Comparison of ENCODE assay signal across 8 cellular contexts in the genomic region with DNA sequence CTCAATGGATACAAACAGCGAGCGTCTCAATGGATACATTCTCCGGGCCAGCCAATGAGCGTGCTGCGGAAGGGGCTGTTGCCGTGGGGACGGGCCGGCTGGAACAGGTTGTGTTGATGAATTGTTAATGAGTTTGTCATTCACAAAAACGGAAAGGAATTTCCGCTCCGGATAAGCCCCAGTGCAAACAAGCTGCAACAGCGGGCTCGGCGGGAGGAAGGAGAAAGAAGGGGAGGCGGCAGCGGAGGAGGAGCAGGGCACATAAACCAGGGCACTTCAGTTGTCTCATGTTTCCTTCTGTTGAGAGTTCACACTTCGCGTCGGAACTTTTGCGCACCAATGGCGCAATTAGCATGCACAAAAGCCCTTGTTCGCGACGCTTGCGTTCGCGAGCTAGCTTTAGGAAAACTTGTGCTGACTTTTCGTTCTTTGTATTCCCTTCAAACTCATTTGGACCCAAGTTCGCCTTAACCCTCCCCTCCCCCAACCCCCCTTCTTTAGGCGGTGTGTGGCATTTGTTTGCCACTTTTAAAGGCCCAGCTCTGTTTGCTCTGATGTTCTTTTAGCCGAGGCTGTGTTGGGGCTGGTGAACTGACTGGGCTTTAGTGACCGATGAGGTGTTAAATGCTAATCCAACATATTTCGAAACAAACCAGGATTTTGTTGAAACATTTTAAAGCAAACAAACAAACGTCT. TPM values are rescaled to one million over a fixed set of nuclear protein-coding genes. Genes with fewer than 3 reads are reported as not detected.
DNase-seq lines count a peak whose midpoint lies in the region; ATAC-seq and TF ChIP-seq lines count a peak whose summit lies in the region.

A gene with protein sequence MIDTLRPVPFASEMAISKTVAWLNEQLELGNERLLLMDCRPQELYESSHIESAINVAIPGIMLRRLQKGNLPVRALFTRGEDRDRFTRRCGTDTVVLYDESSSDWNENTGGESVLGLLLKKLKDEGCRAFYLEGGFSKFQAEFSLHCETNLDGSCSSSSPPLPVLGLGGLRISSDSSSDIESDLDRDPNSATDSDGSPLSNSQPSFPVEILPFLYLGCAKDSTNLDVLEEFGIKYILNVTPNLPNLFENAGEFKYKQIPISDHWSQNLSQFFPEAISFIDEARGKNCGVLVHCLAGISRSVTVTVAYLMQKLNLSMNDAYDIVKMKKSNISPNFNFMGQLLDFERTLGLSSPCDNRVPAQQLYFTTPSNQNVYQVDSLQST (minus strand): TSS at position 10 of the 696 bp plus-strand sequence. CDS start 462 bp downstream, outside the sequence.

- TF ChIP-seq CTCF in GM12875 (IDR thresholded peaks at IDR 0.05; ENCODE audit: borderline replicate concordance, insufficient read depth, low read depth, low read length) (no peak), smooth muscle cell (IDR thresholded peaks at IDR 0.05; ENCODE audit: borderline replicate concordance, insufficient read depth, poor library complexity, severe bottlenecking) (no peak)

- under 1% methylated on average over 34 of the region's 34 CpGs for WGBS in smooth muscle cell (ENCODE audit: low lambda C conversion rate)

- H3K27ac ChIP-seq in smooth muscle cell (ENCODE audit: low read depth) = peak within 1 kb of the TSS; percentile 97

- peak within 1 kb of the TSS; percentile 93 for H3K4me2 ChIP-seq in smooth muscle cell

- H3K4me3 ChIP-seq in GM12875 (ENCODE audit: low read depth, low read length) (peak within 1 kb of the TSS; percentile 18), smooth muscle cell (peak within 1 kb of the TSS; percentile 87)

- peaks cover 20% of the 10 kb centered on the region for H3F3A ChIP-seq in smooth muscle cell (ENCODE audit: low read depth)

- H3K4me1 ChIP-seq in smooth muscle cell (ENCODE audit: low read depth) = peaks cover 63% of the 10 kb centered on the region

- peak within 1 kb of the TSS; percentile 48 for H2AFZ ChIP-seq in smooth muscle cell (ENCODE audit: low read depth)

- no peaks in the 10 kb centered on the region for H3K9me3 ChIP-seq in smooth muscle cell (replicated peaks; ENCODE audit: low read depth)

- H3K27me3 ChIP-seq in smooth muscle cell (ENCODE audit: low read depth) = no peaks in the 10 kb centered on the region

- peak within 1 kb of the TSS; percentile 85 for H3K9ac ChIP-seq in smooth muscle cell (ENCODE audit: low read depth)

- H3K79me2 ChIP-seq in smooth muscle cell (ENCODE audit: low read depth) = peaks cover 70% of the 10 kb centered on the region

- peak; percentile 43 for ATAC-seq in HG03175 (IDR thresholded peaks at IDR 0.05; ENCODE audit: unreplicated experiment)
- ATAC-seq in GM21367 (IDR thresholded peaks at IDR 0.05; ENCODE audit: unreplicated experiment) = no peak

- no peaks in the 10 kb centered on the region for H3K36me3 ChIP-seq in smooth muscle cell (ENCODE audit: low read depth)

- DNase-seq in NCI-H460 (ENCODE audit: extremely low read depth, low read depth) = peak; percentile 99
- DNase-seq in activated CD4-positive, alpha-beta T cell treated with anti-CD3 and anti-CD28 coated beads for 24 hours (ENCODE audit: low read depth in 2 of 2) = peak; percentile 80 to 84
- peak; percentile 96 for DNase-seq in cerebellar cortex (ENCODE audit: low spot score)
- peak; percentile 89 for DNase-seq in inferior parietal cortex (ENCODE audit: extremely low spot score)
- peak; percentile 54 for DNase-seq in smooth muscle cell (lab: John Stamatoyannopoulos, UW; ENCODE audit: unreplicated experiment)

- peaks cover 49% of the 10 kb centered on the region for H4K20me1 ChIP-seq in smooth muscle cell (ENCODE audit: low read depth)

RNA-seq across cellular contexts. Expression of the gene that starts here (rescaled TPM):
- 172 and 186 TPM in 2 replicates for total RNA-seq in NCI-H460 (2014; rRNA removed; shearing (Covaris generic))
- 96.8 and 98.1 TPM in 2 replicates for polyA plus RNA-seq in NCI-H460 (2014; cell fraction: nucleus; rRNA removed)
- total RNA-seq in smooth muscle cell = 147 and 195 TPM in 2 replicates
- 135 and 192 TPM in 2 replicates for polyA plus RNA-seq in smooth muscle cell
